10 cellular contexts compared by ENCODE assay signal in the genomic region with DNA sequence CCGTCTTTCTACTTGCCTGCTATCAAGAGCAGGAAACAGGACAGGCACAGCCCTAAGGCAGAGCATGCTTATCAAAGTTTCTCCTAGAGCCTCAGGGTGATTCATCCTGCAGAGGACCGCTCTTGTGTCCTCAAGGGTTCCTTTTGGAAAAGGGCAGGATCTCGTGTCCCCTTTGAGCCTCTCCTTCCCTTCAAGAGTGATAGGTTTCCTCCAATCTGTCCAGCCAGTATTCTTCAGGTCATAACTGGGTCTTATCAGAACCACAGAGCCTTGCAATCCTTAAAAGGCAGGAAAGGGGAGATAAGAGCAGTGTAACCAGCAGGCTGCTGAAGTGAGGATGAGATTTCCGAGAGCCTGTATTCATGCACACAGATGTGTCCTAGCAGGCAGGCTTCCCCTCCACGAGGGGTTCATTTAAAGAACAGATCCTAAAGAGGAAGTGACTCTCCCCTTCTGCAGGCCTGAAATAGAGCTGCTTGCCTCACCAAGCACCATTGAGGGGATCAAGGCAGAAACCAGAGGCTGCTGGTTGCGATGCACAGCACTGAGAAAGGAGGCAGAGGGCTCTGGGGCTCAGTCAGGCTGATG.
A peak's percentile ranks its signal among the peaks of the same experiment; 100 is the strongest.
DNase-seq lines count a peak whose midpoint lies in the region; ATAC-seq, FAIRE-seq and TF ChIP-seq lines count a peak whose summit lies in the region.
"Had no signal": no experiment of that assay in that cellular context is flagged by ENCODE, and none has a peak within 500 bp of the region (broad histone marks: within the 10 kb centered on the region; RNA-seq: fewer than 3 reads in every experiment).

No MANE protein-coding gene starts in this region.

- POLR2A ChIA-PET in IMR-90 (lab: Charles Lee; ENCODE audit: unreplicated experiment) = no interaction called here

- H3K36me3 ChIP-seq in IMR-90 (ENCODE audit: control insufficient read depth, insufficient read depth, low read length) (peaks cover 2% of the 10 kb centered on the region), astrocyte (ENCODE audit: insufficient read depth, low read length) (no peaks in the 10 kb centered on the region), thyroid gland (peaks cover 0 to 3% of the 10 kb centered on the region in 2 donors)

- dilution Hi-C loops in IMR-90 (cut with HindIII; ENCODE audit: low sequenced_read_pairs, unreplicated experiment) = no loop called here

- peaks cover 92% of the 10 kb centered on the region for H3K79me2 ChIP-seq in astrocyte (ENCODE audit: insufficient read depth, low read length)

- no peak overlapping the region for H2BK5ac ChIP-seq in IMR-90 (ENCODE audit: low read depth, low read length, poor library complexity, severe bottlenecking)

- H4K20me1 ChIP-seq in IMR-90 (ENCODE audit: insufficient read depth, low read length) (peaks cover 62% of the 10 kb centered on the region), astrocyte (ENCODE audit: insufficient read depth, low read length) (peaks cover 73% of the 10 kb centered on the region)

- H3K4me1 ChIP-seq in IMR-90 (ENCODE audit: control insufficient read depth, insufficient read depth, low read length) (peaks cover 8% of the 10 kb centered on the region), astrocyte (ENCODE audit: insufficient read depth, low read length) (peaks cover 6% of the 10 kb centered on the region), thyroid gland (peaks cover 44 to 47% of the 10 kb centered on the region in 2 donors)

- H3K14ac ChIP-seq in IMR-90 (replicated peaks; ENCODE audit: low read depth, low read length) = 0 out of 2 replicates have a peak overlapping the region, but pooled peaks have one; percentile 43

- H2BK15ac ChIP-seq in IMR-90 (ENCODE audit: low read depth, low read length) = no peak overlapping the region

- CTCF ChIA-PET in IMR-90 (lab: Yijun Ruan, JAX) = no interaction called here

- TF ChIP-seq POLR2A in IMR-90 (IDR thresholded peaks at IDR 0.05; ENCODE audit: low read depth, low read length) = no peak
- no peak for TF ChIP-seq POLR2A in thyroid gland (IDR thresholded peaks at IDR 0.05)

- peaks cover 7% of the 10 kb centered on the region for H3K9me3 Mint-ChIP-seq in astrocyte (ENCODE audit: unreplicated experiment)

- BruUV-seq in IMR-90 (replicated peaks; lab: Mats Ljungman, UMichigan) = no TSS peak

- no peak overlapping the region for H3K4me2 ChIP-seq in IMR-90 (ENCODE audit: low read depth, low read length)
- peak overlapping the region; percentile 39 for H3K4me2 ChIP-seq in astrocyte (ENCODE audit: low read length)

- no peak overlapping the region for H4K5ac ChIP-seq in IMR-90 (ENCODE audit: low read depth, low read length)

- FAIRE-seq in astrocyte (lab: Jason Lieb, UNC) = no peak
- FAIRE-seq: frontal cortex had no signal

- no peak overlapping the region for H2BK20ac ChIP-seq in IMR-90 (ENCODE audit: low read depth, low read length)

- H3K23ac ChIP-seq in IMR-90 (ENCODE audit: low read depth, low read length) = peak overlapping the region; percentile 25; the same call in 1 of the 2 replicates

- no peak overlapping the region for H2BK120ac ChIP-seq in IMR-90 (ENCODE audit: low read depth, low read length)

- no peak overlapping the region for H3K4me3 Mint-ChIP-seq in astrocyte (ENCODE audit: unreplicated experiment)

- H3K9ac ChIP-seq in IMR-90 (ENCODE audit: low read depth, low read length) (no peak overlapping the region; the same call in 1 of the 2 replicates), astrocyte (ENCODE audit: low read length) (no peak overlapping the region)

- H3K9me3 ChIP-seq in IMR-90 (ENCODE audit: control insufficient read depth, insufficient read depth, low read length) (peaks cover 4% of the 10 kb centered on the region), astrocyte (ENCODE audit: insufficient read depth, low read depth, low read length) (no peaks in the 10 kb centered on the region), thyroid gland (no peaks in the 10 kb centered on the region)

- H3K27me3 Mint-ChIP-seq in astrocyte (ENCODE audit: low read depth, unreplicated experiment) = no peaks in the 10 kb centered on the region

- H3K4me3 ChIP-seq in IMR-90 (ENCODE audit: insufficient read depth, low read depth, low read length) = no peak overlapping the region
- H3K4me3 ChIP-seq in astrocyte (ENCODE audit: insufficient read depth, low read depth, low read length) = no peak overlapping the region
- H3K4me3 ChIP-seq in thyroid gland (replicated peaks in 1 of 3) = no peak overlapping the region

- H2AFZ ChIP-seq in IMR-90 (replicated peaks; ENCODE audit: low read length, poor library complexity) (no peak overlapping the region), astrocyte (ENCODE audit: low read depth, low read length) (no peak overlapping the region)

- H3K4me1 Mint-ChIP-seq in astrocyte (ENCODE audit: low read depth, unreplicated experiment) = peaks cover 24% of the 10 kb centered on the region

- ATAC-seq in IMR-90 (ENCODE audit: low read depth) (peak; percentile 67), left colon (peak; percentile 97), HG03354 (IDR thresholded peaks at IDR 0.05; ENCODE audit: poor library complexity, severe bottlenecking, unreplicated experiment) (no peak)

- peak overlapping the region; percentile 20 for H3K27ac Mint-ChIP-seq in astrocyte (ENCODE audit: unreplicated experiment)

- no peak overlapping the region for H3K18ac ChIP-seq in IMR-90 (ENCODE audit: low read depth, low read length)

- no peak for TF ChIP-seq CTCF in IMR-90 (conservative IDR thresholded peaks at IDR 0.05; ENCODE audit: low read depth, low read length)
- TF ChIP-seq CTCF in astrocyte (IDR thresholded peaks at IDR 0.05; ENCODE audit: insufficient read depth, low read depth, low read length) = no peak
- TF ChIP-seq CTCF in thyroid gland (IDR thresholded peaks at IDR 0.05) = no peak

- intact Hi-C loops in IMR-90 (cut with micrococcal nuclease) (no loop called here), left colon (cut with DNase I, micrococcal nuclease) (no loop called here), thyroid gland (cut with DNase I) (no loop called here)

- no peak overlapping the region for H2AK9ac ChIP-seq in IMR-90 (replicated peaks; ENCODE audit: low read depth, low read length, poor library complexity)

- H3K36me3 Mint-ChIP-seq in astrocyte (ENCODE audit: low read depth, unreplicated experiment) = peaks cover 16% of the 10 kb centered on the region

- DNase-seq in IMR-90 = no peak
- peak; percentile 30 for DNase-seq in astrocyte (ENCODE audit: low read depth)
- peak in 1 of 2 donors; percentile 63 for DNase-seq in left colon
- DNase-seq in thyroid gland = peak in 1 of 2 donors; percentile 13
- no peak for DNase-seq in NCI-H510A (lab: John Stamatoyannopoulos, UW)
- DNase-seq in T-helper 1 cell = no peak
- DNase-seq in inferior parietal cortex (ENCODE audit: extremely low spot score) = no peak
- DNase-seq: NCI-H446 had no signal

- no peak overlapping the region for H4K91ac ChIP-seq in IMR-90 (ENCODE audit: insufficient read depth, low read depth, low read length)

- WGBS in IMR-90 (ENCODE audit: extremely low coverage in 2 of 2, insufficient read length in 1 of 2), 2 experiments = 40% methylated on average over 1 of the region's 6 CpGs; no CpG with 5 or more reads in 1 of the 2 experiments
- 62 to 68% methylated on average over 6 of the region's 6 CpGs for WGBS in thyroid gland, 2 donors

- H3K56ac ChIP-seq in IMR-90 (ENCODE audit: extremely low read depth, insufficient read depth, low read length) = no peak overlapping the region

- TF ChIP-seq RAD21 in IMR-90 (IDR thresholded peaks at IDR 0.05; ENCODE audit: low read length) = no peak

- peaks cover 52 to 77% of the 10 kb centered on the region in 2 experiments for H3K79me1 ChIP-seq in IMR-90 (ENCODE audit: low read depth in 1 of 2, low read length in 2 of 2)

- H3K4ac ChIP-seq in IMR-90 (ENCODE audit: low read depth, low read length) = peak overlapping the region; percentile 33; the same call in 1 of the 2 replicates

- H3K9me1 ChIP-seq in IMR-90 (ENCODE audit: insufficient read depth, low read length) = peaks cover 11% of the 10 kb centered on the region

- H4K8ac ChIP-seq in IMR-90 (ENCODE audit: low read depth in 2 of 2, low read length in 2 of 2) = no peak overlapping the region

- H3K27ac ChIP-seq in IMR-90 (ENCODE audit: insufficient read depth, low read length) (no peak overlapping the region), astrocyte (ENCODE audit: low read depth, low read length) (no peak overlapping the region), thyroid gland (peak overlapping the region in 2 of 3 donors; percentile 37 to 56)

- peak overlapping the region; percentile 40; the same call in 1 of the 2 replicates for H2AK5ac ChIP-seq in IMR-90 (ENCODE audit: low read depth, low read length)

- no peaks in the 10 kb centered on the region for H3K27me3 ChIP-seq in IMR-90 (ENCODE audit: control insufficient read depth, insufficient read depth, low read length)
- H3K27me3 ChIP-seq in astrocyte (ENCODE audit: insufficient read depth, low read length) = no peaks in the 10 kb centered on the region
- no peaks in the 10 kb centered on the region for H3K27me3 ChIP-seq in thyroid gland

- in situ Hi-C loops in IMR-90 (cut with MboI; ENCODE audit: low sequenced_read_pairs) = no loop called here

TF ChIP-seq in IMR-90, 13 proteins besides CTCF, POLR2A, EP300 and RAD21:
- TF ChIP-seq CHD1 (IDR thresholded peaks at IDR 0.05; ENCODE audit: low read depth, low read length) (no peak), MXI1 (IDR thresholded peaks at IDR 0.05; ENCODE audit: borderline replicate concordance, low read depth, low read length) (no peak)

Comparison
In these comparisons a context has a peak if more than half of its experiments do, and no peak if none do; other contexts are left out.
1. H3K27ac ChIP-seq: peak in thyroid gland (2 of 3); none in IMR-90 (single experiment) and astrocyte (single experiment).